14 cellular contexts compared by ENCODE assay signal in genomic region chr7:44974549-44974948, GRCh38. TPM values are rescaled to one million over a fixed set of nuclear protein-coding genes. Genes with fewer than 3 reads are reported as not detected.
A peak's percentile ranks its signal among the peaks of the same experiment; 100 is the strongest.
DNase-seq lines count a peak whose midpoint lies in the region; ATAC-seq, FAIRE-seq and TF ChIP-seq lines count a peak whose summit lies in the region.
"Had no signal": no experiment of that assay in that cellular context is flagged by ENCODE, and none has a peak within 500 bp of the region (broad histone marks: within the 10 kb centered on the region; RNA-seq: fewer than 3 reads in every experiment).

No MANE protein-coding gene starts in this region.

- peak overlapping the region in 8 of 11 experiments; percentile 9 to 90 (median 35); a peak in 8 of 22 replicates for H3K9ac ChIP-seq in BLaER1 treated with 17β-estradiol and CSF1 and Interleukin-3, amounts not matched to agents 10 nM and 100 nM
- H3K9ac ChIP-seq in kidney (ENCODE audit: low read length in 2 of 2): no peak overlapping the region
- no peak overlapping the region for H3K9ac ChIP-seq in colonic mucosa (ENCODE audit: low read depth in 2 of 2, low read length in 2 of 2)

- POLR2A ChIA-PET in CD8-positive, alpha-beta T cell (lab: Charles Lee): interaction anchor here (1.1 to 5.2 kb wide), 7 partner anchors 11 to 160 kb away, joined by 3 to 52 read pairs (median 18); partner anchors contain the start of genes CCM2, PURB and TBRG4
- POLR2A ChIA-PET in activated CD8-positive, alpha-beta T cell treated with anti-CD3 and anti-CD28 coated beads, Interleukin-2, amount 10 ng/mL, durations not matched to agents 7 days and 5 days (lab: Charles Lee): interaction anchor here (0.7 to 13.9 kb wide), 15 partner anchors 8 to 163 kb away, joined by 4 to 234 read pairs (median 13); partner anchors contain the start of genes CCM2, H2AZ2 and TBRG4
- POLR2A ChIA-PET in MCF 10A (lab: Yijun Ruan, JAX): interaction anchor here (0.9 to 1.7 kb wide), 2 partner anchors 9 to 368 kb away, joined by 3 to 6 read pairs; partner anchors contain the start of gene OGDH

- no peak for DNase-seq in CD8-positive, alpha-beta T cell
- DNase-seq in activated CD8-positive, alpha-beta T cell treated with anti-CD3 and anti-CD28 coated beads, Interleukin-2, amount 10 ng/mL, durations not matched to agents 7 days and 5 days: no peak
- DNase-seq in kidney: peak; percentile 48
- DNase-seq in MCF 10A (ENCODE audit: unreplicated experiment): no peak
- DNase-seq in colonic mucosa: no peak
- DNase-seq in AG08396 (ENCODE audit: low spot score): no peak
- DNase-seq: BE2C, DND-41, lower lobe of right lung, NCI-H510A had no signal

- ATAC-seq in CD8-positive, alpha-beta T cell: no peak
- ATAC-seq in activated CD8-positive, alpha-beta T cell treated with anti-CD3 and anti-CD28 coated beads, Interleukin-2, amount 10 ng/mL, durations not matched to agents 7 days and 5 days: no peak
- no peak for ATAC-seq in HG03196 (IDR thresholded peaks at IDR 0.05; ENCODE audit: unreplicated experiment)

- no peak overlapping the region for H3K4me3 Mint-ChIP-seq in CD8-positive, alpha-beta T cell
- H3K4me3 Mint-ChIP-seq in activated CD8-positive, alpha-beta T cell treated with anti-CD3 and anti-CD28 coated beads, Interleukin-2, amount 10 ng/mL, durations not matched to agents 7 days and 5 days: peak overlapping the region; percentile 45
- no peak overlapping the region for H3K4me3 Mint-ChIP-seq in MCF 10A (ENCODE audit: unreplicated experiment)

- BruUV-seq in MCF 10A (replicated peaks; lab: Mats Ljungman, UMichigan): no TSS peak

- H3K27me3 ChIP-seq in BLaER1 treated with 17β-estradiol and CSF1 and Interleukin-3, amounts not matched to agents 10 nM and 100 nM: no peaks in the 10 kb centered on the region
- no peaks in the 10 kb centered on the region for H3K27me3 ChIP-seq in CD8-positive, alpha-beta T cell (ENCODE audit: insufficient read depth, low read length)
- no peaks in the 10 kb centered on the region for H3K27me3 ChIP-seq in colonic mucosa
- H3K27me3 ChIP-seq: BE2C, upper lobe of left lung had no signal

- CTCF ChIA-PET in CD8-positive, alpha-beta T cell (lab: Charles Lee): interaction anchor here (0.9 to 8.5 kb wide), 30 partner anchors 8 to 175 kb away, joined by 3 to 157 read pairs (median 4); partner anchors contain the start of gene CCM2
- CTCF ChIA-PET in activated CD8-positive, alpha-beta T cell treated with anti-CD3 and anti-CD28 coated beads, Interleukin-2, amount 10 ng/mL, durations not matched to agents 7 days and 5 days (lab: Charles Lee): interaction anchor here (1.8 to 6.3 kb wide), 11 partner anchors 10 to 161 kb away, joined by 6 to 111 read pairs (median 11); partner anchors contain the start of genes CCM2 and TBRG4
- CTCF ChIA-PET in MCF 10A (lab: Yijun Ruan, JAX): interaction anchor here (0.5 to 1.9 kb wide), 4 partner anchors 8 to 53 kb away, joined by 3 to 5 read pairs (median 4); no protein-coding TSS in a partner anchor

- H3K4me1 ChIP-seq in BLaER1 treated with 17β-estradiol and CSF1 and Interleukin-3, amounts not matched to agents 10 nM and 100 nM: peaks cover 58 to 93% (median 82%) of the 10 kb centered on the region in 10 experiments
- peaks cover 40% of the 10 kb centered on the region for H3K4me1 ChIP-seq in CD8-positive, alpha-beta T cell (ENCODE audit: insufficient read depth, low read length)
- H3K4me1 ChIP-seq in kidney (ENCODE audit: control insufficient read depth in 1 of 2, insufficient read depth in 1 of 2, low read depth in 1 of 2, low read length in 2 of 2): peaks cover 0 to 5% of the 10 kb centered on the region in 2 donors
- no peaks in the 10 kb centered on the region for H3K4me1 ChIP-seq in colonic mucosa

- FAIRE-seq in kidney (lab: Jason Lieb, UNC): no peak

- H3K27ac Mint-ChIP-seq in CD8-positive, alpha-beta T cell: peak overlapping the region; percentile 66
- peak overlapping the region; percentile 65 for H3K27ac Mint-ChIP-seq in activated CD8-positive, alpha-beta T cell treated with anti-CD3 and anti-CD28 coated beads, Interleukin-2, amount 10 ng/mL, durations not matched to agents 7 days and 5 days
- no peak overlapping the region for H3K27ac Mint-ChIP-seq in MCF 10A (ENCODE audit: low read depth, unreplicated experiment)

- peaks cover 0 to 67% (median 4%) of the 10 kb centered on the region in 11 experiments; a peak in 9 of 22 replicates for H4K20me1 ChIP-seq in BLaER1 treated with 17β-estradiol and CSF1 and Interleukin-3, amounts not matched to agents 10 nM and 100 nM

- peak overlapping the region in 10 of 11 experiments; percentile 18 to 93 (median 28); a peak in 14 of 22 replicates for H3K27ac ChIP-seq in BLaER1 treated with 17β-estradiol and CSF1 and Interleukin-3, amounts not matched to agents 10 nM and 100 nM
- H3K27ac ChIP-seq in CD8-positive, alpha-beta T cell (ENCODE audit: low read depth, low read length): no peak overlapping the region
- H3K27ac ChIP-seq in kidney (ENCODE audit: low read depth in 2 of 2, low read length in 2 of 2): no peak overlapping the region
- no peak overlapping the region for H3K27ac ChIP-seq in colonic mucosa
- H3K27ac ChIP-seq: lower lobe of right lung, upper lobe of left lung had no signal

- intact Hi-C loops in CD8-positive, alpha-beta T cell (cut with DNase I, micrococcal nuclease): no loop called here
- intact Hi-C loops in kidney (cut with DNase I) (no loop called here), MCF 10A (cut with micrococcal nuclease) (no loop called here), colonic mucosa (cut with DNase I) (no loop called here)

- peaks cover 73% of the 10 kb centered on the region for H3K36me3 Mint-ChIP-seq in CD8-positive, alpha-beta T cell
- peaks cover 88% of the 10 kb centered on the region for H3K36me3 Mint-ChIP-seq in activated CD8-positive, alpha-beta T cell treated with anti-CD3 and anti-CD28 coated beads, Interleukin-2, amount 10 ng/mL, durations not matched to agents 7 days and 5 days (ENCODE audit: low read depth)
- H3K36me3 Mint-ChIP-seq in MCF 10A (ENCODE audit: insufficient read depth, unreplicated experiment): peaks cover 6% of the 10 kb centered on the region

- TF ChIP-seq CTCF in CD8-positive, alpha-beta T cell (IDR thresholded peaks at IDR 0.05): no peak
- TF ChIP-seq CTCF in kidney (IDR thresholded peaks at IDR 0.05; ENCODE audit: borderline replicate concordance, extremely low read depth, insufficient read depth) (no peak), MCF 10A (IDR thresholded peaks at IDR 0.05; ENCODE audit: unreplicated experiment) (no peak), colonic mucosa (IDR thresholded peaks at IDR 0.05) (no peak)

- H3K36me3 ChIP-seq in BLaER1 treated with 17β-estradiol and CSF1 and Interleukin-3, amounts not matched to agents 10 nM and 100 nM: peaks cover 13 to 75% (median 63%) of the 10 kb centered on the region in 11 experiments; a peak in 21 of 22 replicates
- H3K36me3 ChIP-seq in CD8-positive, alpha-beta T cell (ENCODE audit: insufficient read depth, low read length): peaks cover 39% of the 10 kb centered on the region
- no peaks in the 10 kb centered on the region for H3K36me3 ChIP-seq in kidney (ENCODE audit: control insufficient read depth in 1 of 2, insufficient read depth in 2 of 2, low read length in 2 of 2)
- H3K36me3 ChIP-seq in colonic mucosa: no peaks in the 10 kb centered on the region

- no peaks in the 10 kb centered on the region for H3K27me3 Mint-ChIP-seq in CD8-positive, alpha-beta T cell (ENCODE audit: low read depth)
- H3K27me3 Mint-ChIP-seq in activated CD8-positive, alpha-beta T cell treated with anti-CD3 and anti-CD28 coated beads, Interleukin-2, amount 10 ng/mL, durations not matched to agents 7 days and 5 days (ENCODE audit: low read depth): no peaks in the 10 kb centered on the region
- no peaks in the 10 kb centered on the region for H3K27me3 Mint-ChIP-seq in MCF 10A (ENCODE audit: insufficient read depth, unreplicated experiment)

- peak overlapping the region in 7 of 11 experiments; percentile 3 to 98 (median 85); a peak in 8 of 22 replicates for H3K4me2 ChIP-seq in BLaER1 treated with 17β-estradiol and CSF1 and Interleukin-3, amounts not matched to agents 10 nM and 100 nM

- H3K4me3 ChIP-seq in BLaER1 treated with 17β-estradiol and CSF1 and Interleukin-3, amounts not matched to agents 10 nM and 100 nM: no peak overlapping the region
- no peak overlapping the region for H3K4me3 ChIP-seq in CD8-positive, alpha-beta T cell (ENCODE audit: low read depth, low read length)
- no peak overlapping the region for H3K4me3 ChIP-seq in kidney (ENCODE audit: low read length in 2 of 2)
- no peak overlapping the region for H3K4me3 ChIP-seq in colonic mucosa
- H3K4me3 ChIP-seq: lower lobe of right lung, upper lobe of left lung had no signal

- no peaks in the 10 kb centered on the region for H3K9me3 Mint-ChIP-seq in CD8-positive, alpha-beta T cell
- no peaks in the 10 kb centered on the region for H3K9me3 Mint-ChIP-seq in activated CD8-positive, alpha-beta T cell treated with anti-CD3 and anti-CD28 coated beads, Interleukin-2, amount 10 ng/mL, durations not matched to agents 7 days and 5 days (ENCODE audit: insufficient read depth)
- H3K9me3 Mint-ChIP-seq in MCF 10A (ENCODE audit: unreplicated experiment): no peaks in the 10 kb centered on the region

- no peaks in the 10 kb centered on the region for H3K9me3 ChIP-seq in BLaER1 treated with 17β-estradiol and CSF1 and Interleukin-3, amounts not matched to agents 10 nM and 100 nM (replicated peaks in 1 of 11)
- no peaks in the 10 kb centered on the region for H3K9me3 ChIP-seq in CD8-positive, alpha-beta T cell (ENCODE audit: low read length)
- H3K9me3 ChIP-seq in kidney (ENCODE audit: control insufficient read depth in 1 of 2, low read length in 2 of 2) (no peaks in the 10 kb centered on the region), colonic mucosa (no peaks in the 10 kb centered on the region)
- H3K9me3 ChIP-seq: BE2C, lower lobe of right lung, upper lobe of left lung had no signal

- H3K4me1 Mint-ChIP-seq in CD8-positive, alpha-beta T cell (ENCODE audit: low read depth): peaks cover 52% of the 10 kb centered on the region
- peaks cover 56% of the 10 kb centered on the region for H3K4me1 Mint-ChIP-seq in activated CD8-positive, alpha-beta T cell treated with anti-CD3 and anti-CD28 coated beads, Interleukin-2, amount 10 ng/mL, durations not matched to agents 7 days and 5 days (ENCODE audit: low read depth)
- peaks cover 13% of the 10 kb centered on the region for H3K4me1 Mint-ChIP-seq in MCF 10A (ENCODE audit: insufficient read depth, unreplicated experiment)

RNA-seq across cellular contexts. Expression of gene MYO1G, which starts 4.3 kb away (rescaled TPM):
- total RNA-seq in CD8-positive, alpha-beta T cell: 100 to 1,000 TPM; 142 to 143 TPM
- total RNA-seq in activated CD8-positive, alpha-beta T cell treated with anti-CD3 and anti-CD28 coated beads, Interleukin-2, amount 10 ng/mL, durations not matched to agents 7 days and 5 days: 100 to 1,000 TPM; 435 to 453 TPM
- total RNA-seq in kidney (14.3 TPM), MCF 10A (2022) (0.14 and 0.15 TPM in 2 replicates), colonic mucosa (1 to 10 TPM; 2.1 to 3.6 TPM)
- 0.60 TPM for polyA plus RNA-seq in kidney (ENCODE audit: insufficient read depth, low read depth, low replicate concordance)
- total RNA-seq: glomerular endothelial cell had no signal

RNA-seq across cellular contexts. Expression of gene CCM2, which starts 25.5 kb away (rescaled TPM):
- total RNA-seq in CD8-positive, alpha-beta T cell: 10 to 100 TPM; 42.8 to 44.6 TPM
- total RNA-seq in activated CD8-positive, alpha-beta T cell treated with anti-CD3 and anti-CD28 coated beads, Interleukin-2, amount 10 ng/mL, durations not matched to agents 7 days and 5 days: 10 to 100 TPM; 99.6 to 99.9 TPM
- total RNA-seq in kidney (35.0 TPM), MCF 10A (2022) (35.1 and 36.2 TPM in 2 replicates), colonic mucosa (10 to 100 TPM; 34.8 to 38.0 TPM)
- polyA plus RNA-seq in kidney (ENCODE audit: insufficient read depth, low read depth, low replicate concordance): 37.8 TPM

Comparison
In these comparisons a context has a peak if more than half of its experiments do, and no peak if none do; other contexts are left out.
1. H3K27ac ChIP-seq: peak in BLaER1 treated with 17β-estradiol and CSF1 and Interleukin-3, amounts not matched to agents 10 nM and 100 nM (10 of 11); none in CD8-positive, alpha-beta T cell (single experiment), kidney (0 of 2) and colonic mucosa (single experiment).
2. H3K9ac ChIP-seq: peak in BLaER1 treated with 17β-estradiol and CSF1 and Interleukin-3, amounts not matched to agents 10 nM and 100 nM (8 of 11); none in kidney (0 of 2) and colonic mucosa (0 of 2).